ENCODE assay signal across 18 cellular contexts in the genomic region with DNA sequence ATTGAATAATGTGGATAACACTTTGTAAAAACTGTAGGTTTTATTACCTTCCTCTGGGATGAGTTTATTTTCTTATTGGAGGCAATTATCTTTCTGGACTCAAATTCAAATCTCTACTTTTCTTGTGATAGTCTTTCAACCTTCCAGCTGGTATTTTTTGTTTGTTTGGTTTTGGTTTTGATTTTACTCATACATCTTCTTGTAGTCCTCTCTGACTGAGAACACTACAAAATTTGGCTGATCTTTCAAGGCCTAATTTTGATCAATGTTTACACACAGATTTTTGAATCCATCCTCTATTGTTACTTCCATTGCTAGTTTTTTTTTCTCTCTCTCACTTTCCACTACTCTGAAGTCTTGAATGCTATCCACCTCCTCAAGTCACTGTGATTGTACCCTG.
DNase-seq lines count a peak whose midpoint lies in the region; ATAC-seq lines count a peak whose summit lies in the region.
"Had no signal": no experiment of that assay in that cellular context is flagged by ENCODE, and none has a peak within 500 bp of the region (broad histone marks: within the 10 kb centered on the region; RNA-seq: fewer than 3 reads in every experiment).

No MANE protein-coding gene starts in this region.

- no peak overlapping the region for H3K27ac Mint-ChIP-seq in stimulated activated effector memory CD8-positive, alpha-beta T cell treated with anti-CD3 and anti-CD28 coated beads, Interleukin-12 subunit alpha, Interleukin-12 subunit beta, amount 100 ng/mL, for 72 hours
- H3K27ac Mint-ChIP-seq: IgD-negative memory B cell, natural killer cell had no signal

- DNase-seq in stimulated activated effector memory CD8-positive, alpha-beta T cell treated with anti-CD3 and anti-CD28 coated beads, Interleukin-12 subunit alpha, Interleukin-12 subunit beta, amount 100 ng/mL, for 72 hours (ENCODE audit: low spot score in 2 of 2), result no peak
- DNase-seq in DMS 273 (lab: John Stamatoyannopoulos, UW; ENCODE audit: unreplicated experiment) (no peak), NCI-H1694 treated with DMSO at 0.1 percent for 48 hours (lab: John Stamatoyannopoulos, UW) (no peak), OCI-M2 (lab: John Stamatoyannopoulos, UW; ENCODE audit: unreplicated experiment) (no peak)
- DNase-seq: activated effector memory CD4-positive, alpha-beta T cell treated with Interleukin-2 at 50 U/mL for 16 hours; AML-193; GOT3; kidney glomerular epithelial cell; mesenchymal stem cell; natural killer cell; NCI-H2029 treated with DMSO at 0.1 percent for 48 hours; posterior cingulate gyrus; stimulated activated CD4-positive, alpha-beta T cell treated with anti-CD3 and anti-CD28 coated beads, Interleukin-4, amount 100 ng/mL, for 4 hours; uterus had no signal

- H3K36me3 Mint-ChIP-seq in stimulated activated effector memory CD8-positive, alpha-beta T cell treated with anti-CD3 and anti-CD28 coated beads, Interleukin-12 subunit alpha, Interleukin-12 subunit beta, amount 100 ng/mL, for 72 hours, result no peaks in the 10 kb centered on the region
- H3K36me3 Mint-ChIP-seq: natural killer cell had no signal

- no peak overlapping the region for H3K4me3 Mint-ChIP-seq in stimulated activated effector memory CD8-positive, alpha-beta T cell treated with anti-CD3 and anti-CD28 coated beads, Interleukin-12 subunit alpha, Interleukin-12 subunit beta, amount 100 ng/mL, for 72 hours
- H3K4me3 Mint-ChIP-seq: IgD-negative memory B cell, natural killer cell had no signal

- H3K9me3 Mint-ChIP-seq in stimulated activated effector memory CD8-positive, alpha-beta T cell treated with anti-CD3 and anti-CD28 coated beads, Interleukin-12 subunit alpha, Interleukin-12 subunit beta, amount 100 ng/mL, for 72 hours, result peaks cover 3% of the 10 kb centered on the region

- peak; percentile 92 for ATAC-seq in GM18867 (IDR thresholded peaks at IDR 0.05; ENCODE audit: unreplicated experiment)
- ATAC-seq in GM21515 (IDR thresholded peaks at IDR 0.05; ENCODE audit: unreplicated experiment), result peak; percentile 83
- peak; percentile 81 for ATAC-seq in HG03045 (IDR thresholded peaks at IDR 0.05; ENCODE audit: unreplicated experiment)
- ATAC-seq in stimulated activated effector memory CD8-positive, alpha-beta T cell treated with anti-CD3 and anti-CD28 coated beads, Interleukin-12 subunit alpha, Interleukin-12 subunit beta, amount 100 ng/mL, for 72 hours, result peak; percentile 55
- ATAC-seq: natural killer cell had no signal

- no peaks in the 10 kb centered on the region for H3K4me1 Mint-ChIP-seq in stimulated activated effector memory CD8-positive, alpha-beta T cell treated with anti-CD3 and anti-CD28 coated beads, Interleukin-12 subunit alpha, Interleukin-12 subunit beta, amount 100 ng/mL, for 72 hours
- H3K4me1 Mint-ChIP-seq: IgD-negative memory B cell, natural killer cell had no signal
